Comparison of ENCODE assay signal across 16 cellular contexts in genomic region chrX:110162867-110163266, GRCh38.
A peak's percentile ranks its signal among the peaks of the same experiment; 100 is the strongest.
DNase-seq lines count a peak whose midpoint lies in the region; ATAC-seq and TF ChIP-seq lines count a peak whose summit lies in the region.
"Had no signal": no experiment of that assay in that cellular context is flagged by ENCODE, and none has a peak within 500 bp of the region (broad histone marks: within the 10 kb centered on the region; RNA-seq: fewer than 3 reads in every experiment).

No MANE protein-coding gene starts in this region.

- TF ChIP-seq CTCF in PC-3 (conservative IDR thresholded peaks at IDR 0.05; ENCODE audit: low read depth, low read length) = no peak
- no peak for TF ChIP-seq CTCF in endodermal cell (conservative IDR thresholded peaks at IDR 0.05)
- TF ChIP-seq CTCF in Peyer's patch (IDR thresholded peaks at IDR 0.05) = no peak

- peaks cover 5% of the 10 kb centered on the region for H3K4me1 Mint-ChIP-seq in endodermal cell

- WGBS in endodermal cell (ENCODE audit: insufficient coverage in 1 of 2, insufficient read length in 1 of 2), 2 experiments = 92% methylated on average over 1 of the region's 1 CpG; no CpG with 5 or more reads in 1 of the 2 experiments

- DNase-seq in DMS53 (lab: John Stamatoyannopoulos, UW) (peak; percentile 13), DMS53 treated with DMSO at 0.1 percent for 48 hours (lab: John Stamatoyannopoulos, UW; ENCODE audit: unreplicated experiment) (no peak), PC-3 (peak; percentile 81), endodermal cell (peak; percentile 1), islet precursor cell (peak; percentile 45), Peyer's patch (no peak), inferior parietal cortex (ENCODE audit: extremely low spot score) (no peak)
- DNase-seq: Calu3; CD4-positive, alpha-beta memory T cell; GF-D8; H9 had no signal

- H3K79me2 ChIP-seq in PC-3 (ENCODE audit: low read length) = peaks cover 14% of the 10 kb centered on the region

- H3K9ac ChIP-seq in PC-3 (ENCODE audit: low read length) = peak overlapping the region; percentile 64
- no peak overlapping the region for H3K9ac ChIP-seq in endodermal cell (ENCODE audit: extremely low read depth, low read length, poor library complexity, severe bottlenecking)
- H3K9ac ChIP-seq: BLaER1 had no signal

- H3K9me3 ChIP-seq in PC-3 (ENCODE audit: low read length) (no peaks in the 10 kb centered on the region), endodermal cell (ENCODE audit: control insufficient read depth, low read length) (no peaks in the 10 kb centered on the region), Peyer's patch (no peaks in the 10 kb centered on the region)
- H3K9me3 ChIP-seq: BLaER1 had no signal

- H2AFZ ChIP-seq in PC-3 (ENCODE audit: low read length) = no peak overlapping the region

- H3K27ac Mint-ChIP-seq in endodermal cell = no peak overlapping the region
- H3K27ac Mint-ChIP-seq: CD14-positive monocyte; CD4-positive, alpha-beta memory T cell; H9 had no signal

- H3K9me3 Mint-ChIP-seq in endodermal cell = no peaks in the 10 kb centered on the region
- H3K9me3 Mint-ChIP-seq: CD4-positive, alpha-beta memory T cell; H9 had no signal

- CTCF ChIA-PET in PC-3 (lab: Charles Lee) = no interaction called here

- no peaks in the 10 kb centered on the region for H4K20me1 ChIP-seq in PC-3 (ENCODE audit: low read length)

- H3K27me3 ChIP-seq in PC-3 (ENCODE audit: low read length) (no peaks in the 10 kb centered on the region), endodermal cell (ENCODE audit: control insufficient read depth, insufficient read depth, low read length, poor library complexity, severe bottlenecking) (no peaks in the 10 kb centered on the region), Peyer's patch (no peaks in the 10 kb centered on the region)

- no peaks in the 10 kb centered on the region for H3K36me3 Mint-ChIP-seq in endodermal cell (ENCODE audit: low read depth)
- H3K36me3 Mint-ChIP-seq: CD4-positive, alpha-beta memory T cell had no signal

- no peak overlapping the region for H3K4me3 Mint-ChIP-seq in endodermal cell
- H3K4me3 Mint-ChIP-seq: CD14-positive monocyte; CD4-positive, alpha-beta memory T cell; H9 had no signal

- no peaks in the 10 kb centered on the region for H3K9me2 ChIP-seq in PC-3 (replicated peaks; ENCODE audit: low read length)

- no peaks in the 10 kb centered on the region for H3K27me3 Mint-ChIP-seq in endodermal cell (ENCODE audit: insufficient read depth)
- H3K27me3 Mint-ChIP-seq: CD4-positive, alpha-beta memory T cell had no signal

- POLR2A ChIA-PET in PC-3 (lab: Charles Lee; ENCODE audit: unreplicated experiment) = interaction anchor here (0.6 kb wide), 1 partner anchor 178 kb away, joined by 4 read pairs; no protein-coding TSS in a partner anchor

- H3K27ac ChIP-seq in PC-3 (ENCODE audit: low read length) (peak overlapping the region; percentile 91), endodermal cell (ENCODE audit: low read depth, low read length) (no peak overlapping the region), Peyer's patch (no peak overlapping the region)
- H3K27ac ChIP-seq: 22Rv1, BLaER1, HL-60 had no signal

- H3K4me1 ChIP-seq in PC-3 (ENCODE audit: insufficient read depth, low read length) (peaks cover 33% of the 10 kb centered on the region), endodermal cell (ENCODE audit: control insufficient read depth, insufficient read depth, low read length) (no peaks in the 10 kb centered on the region), Peyer's patch (no peaks in the 10 kb centered on the region)
- H3K4me1 ChIP-seq: BLaER1 had no signal

- H3K36me3 ChIP-seq in PC-3 (ENCODE audit: low read depth, low read length) (no peaks in the 10 kb centered on the region; the same call in 1 of the 2 replicates), endodermal cell (ENCODE audit: control insufficient read depth, insufficient read depth, low read length) (no peaks in the 10 kb centered on the region), Peyer's patch (no peaks in the 10 kb centered on the region)
- H3K36me3 ChIP-seq: BLaER1 had no signal

- no peaks in the 10 kb centered on the region for H3F3A ChIP-seq in PC-3 (ENCODE audit: low read length, unreplicated experiment)

- ATAC-seq in PC-3 (peak; percentile 25), HG03457 (IDR thresholded peaks at IDR 0.05; ENCODE audit: unreplicated experiment) (no peak)

- intact Hi-C loops in PC-3 (cut with micrococcal nuclease) = no loop called here

- 0 out of 2 replicates have a peak overlapping the region, but pooled peaks have one; percentile 11 for H3K4me3 ChIP-seq in PC-3 (ENCODE audit: low read length)
- H3K4me3 ChIP-seq in endodermal cell (ENCODE audit: low read length) = no peak overlapping the region
- no peak overlapping the region for H3K4me3 ChIP-seq in Peyer's patch
- H3K4me3 ChIP-seq: BLaER1 had no signal

- TF ChIP-seq POLR2A in Peyer's patch (IDR thresholded peaks at IDR 0.05) = no peak

- no TSS peak for BruUV-seq in PC-3 (replicated peaks; lab: Mats Ljungman, UMichigan)

- peak overlapping the region; percentile 62; the same call in 1 of the 2 replicates for H3K4me2 ChIP-seq in PC-3 (ENCODE audit: low read length)
- H3K4me2 ChIP-seq: BLaER1 had no signal

Comparison
In these comparisons a context has a peak if more than half of its experiments do, and no peak if none do; other contexts are left out.
1. DNase-seq: peak in DMS53 (single experiment), PC-3 (single experiment), endodermal cell (single experiment) and islet precursor cell (single experiment); none in DMS53 treated with DMSO at 0.1 percent for 48 hours (single experiment), Peyer's patch (0 of 3) and inferior parietal cortex (single experiment).